1 cellular context compared by ENCODE assay signal in the genomic region with DNA sequence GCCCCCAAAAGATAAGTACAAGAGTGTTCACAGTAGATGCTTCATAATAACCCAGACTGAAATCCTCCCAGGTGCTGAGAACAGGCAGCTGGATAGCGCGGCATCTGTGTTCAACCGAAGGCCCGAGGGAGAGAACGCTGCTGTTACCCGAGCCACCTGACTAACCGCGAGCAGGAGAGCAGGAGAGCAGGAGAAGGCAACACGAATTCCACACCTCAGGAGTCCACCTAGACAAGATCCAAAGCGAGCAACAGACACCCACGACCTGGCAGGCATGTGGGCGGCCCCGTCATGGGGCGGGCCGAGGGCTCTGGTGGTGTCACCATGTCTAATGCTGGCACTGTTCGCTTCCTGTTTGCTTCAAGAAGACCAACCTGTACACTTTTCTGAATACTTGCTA.
TF ChIP-seq lines count a peak whose summit lies in the region.

No MANE protein-coding gene starts in this region.

TF ChIP-seq in HEK293, 187 proteins besides CTCF, POLR2A, EP300 and RAD21 (continued from another document):
- TF ChIP-seq, protein P1, sequence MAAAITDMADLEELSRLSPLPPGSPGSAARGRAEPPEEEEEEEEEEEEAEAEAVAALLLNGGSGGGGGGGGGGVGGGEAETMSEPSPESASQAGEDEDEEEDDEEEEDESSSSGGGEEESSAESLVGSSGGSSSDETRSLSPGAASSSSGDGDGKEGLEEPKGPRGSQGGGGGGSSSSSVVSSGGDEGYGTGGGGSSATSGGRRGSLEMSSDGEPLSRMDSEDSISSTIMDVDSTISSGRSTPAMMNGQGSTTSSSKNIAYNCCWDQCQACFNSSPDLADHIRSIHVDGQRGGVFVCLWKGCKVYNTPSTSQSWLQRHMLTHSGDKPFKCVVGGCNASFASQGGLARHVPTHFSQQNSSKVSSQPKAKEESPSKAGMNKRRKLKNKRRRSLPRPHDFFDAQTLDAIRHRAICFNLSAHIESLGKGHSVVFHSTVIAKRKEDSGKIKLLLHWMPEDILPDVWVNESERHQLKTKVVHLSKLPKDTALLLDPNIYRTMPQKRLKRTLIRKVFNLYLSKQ (tag by site-specific recombination; IDR thresholded peaks at IDR 0.05; ENCODE audit: borderline replicate concordance), result no peak
- TF ChIP-seq, protein P2, sequence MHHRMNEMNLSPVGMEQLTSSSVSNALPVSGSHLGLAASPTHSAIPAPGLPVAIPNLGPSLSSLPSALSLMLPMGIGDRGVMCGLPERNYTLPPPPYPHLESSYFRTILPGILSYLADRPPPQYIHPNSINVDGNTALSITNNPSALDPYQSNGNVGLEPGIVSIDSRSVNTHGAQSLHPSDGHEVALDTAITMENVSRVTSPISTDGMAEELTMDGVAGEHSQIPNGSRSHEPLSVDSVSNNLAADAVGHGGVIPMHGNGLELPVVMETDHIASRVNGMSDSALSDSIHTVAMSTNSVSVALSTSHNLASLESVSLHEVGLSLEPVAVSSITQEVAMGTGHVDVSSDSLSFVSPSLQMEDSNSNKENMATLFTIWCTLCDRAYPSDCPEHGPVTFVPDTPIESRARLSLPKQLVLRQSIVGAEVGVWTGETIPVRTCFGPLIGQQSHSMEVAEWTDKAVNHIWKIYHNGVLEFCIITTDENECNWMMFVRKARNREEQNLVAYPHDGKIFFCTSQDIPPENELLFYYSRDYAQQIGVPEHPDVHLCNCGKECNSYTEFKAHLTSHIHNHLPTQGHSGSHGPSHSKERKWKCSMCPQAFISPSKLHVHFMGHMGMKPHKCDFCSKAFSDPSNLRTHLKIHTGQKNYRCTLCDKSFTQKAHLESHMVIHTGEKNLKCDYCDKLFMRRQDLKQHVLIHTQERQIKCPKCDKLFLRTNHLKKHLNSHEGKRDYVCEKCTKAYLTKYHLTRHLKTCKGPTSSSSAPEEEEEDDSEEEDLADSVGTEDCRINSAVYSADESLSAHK (tag by site-specific recombination; IDR thresholded peaks at IDR 0.05), result no peak
- peak; percentile 65 for TF ChIP-seq ZFHX2 (tag by site-specific recombination; conservative IDR thresholded peaks at IDR 0.05)
